Comparison of ENCODE assay signal across 19 cellular contexts in the genomic region with DNA sequence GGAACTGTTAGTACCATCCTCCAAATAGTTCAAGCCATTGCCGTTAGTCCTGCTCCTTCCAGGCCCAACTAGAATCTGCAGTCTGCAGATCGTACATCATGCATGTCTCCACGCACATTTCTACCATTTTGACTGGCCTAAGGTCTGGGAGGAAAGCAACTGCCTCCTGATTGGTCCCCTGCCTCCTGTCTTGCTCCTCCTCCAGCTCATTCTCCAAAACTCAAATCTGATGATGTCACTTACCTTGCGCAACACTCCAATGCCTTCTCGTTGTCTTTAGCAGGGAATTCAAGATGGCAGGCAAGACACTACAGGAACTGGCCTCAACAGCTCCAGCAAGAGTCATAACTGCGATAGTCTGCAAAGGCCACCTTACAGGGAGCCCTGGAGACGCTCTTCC. TPM values are rescaled to one million over a fixed set of nuclear protein-coding genes. Genes with fewer than 3 reads are reported as not detected.
A peak's percentile ranks its signal among the peaks of the same experiment; 100 is the strongest.
DNase-seq lines count a peak whose midpoint lies in the region; ATAC-seq, FAIRE-seq and TF ChIP-seq lines count a peak whose summit lies in the region.
"Had no signal": no experiment of that assay in that cellular context is flagged by ENCODE, and none has a peak within 500 bp of the region (broad histone marks: within the 10 kb centered on the region; RNA-seq: fewer than 3 reads in every experiment).

No MANE protein-coding gene starts in this region.

- H3K27me3 ChIP-seq in DND-41 (ENCODE audit: insufficient read depth, low read length, poor library complexity), result no peaks in the 10 kb centered on the region
- H3K27me3 ChIP-seq: stomach, upper lobe of left lung had no signal

- H2AFZ ChIP-seq in DND-41 (ENCODE audit: low read depth, low read length), result peak overlapping the region; percentile 54; the same call in 1 of the 2 replicates

- no peak overlapping the region for H3K4me3 ChIP-seq in DND-41 (ENCODE audit: low read depth in 1 of 2, low read length in 2 of 2)
- no peak overlapping the region for H3K4me3 ChIP-seq in kidney (ENCODE audit: low read length in 2 of 2)
- H3K4me3 ChIP-seq: stomach, upper lobe of left lung had no signal

- in situ Hi-C loops in G401 (cut with HindIII; ENCODE audit: low sequenced_read_pairs), result no loop called here

- H3K9me3 ChIP-seq in DND-41 (ENCODE audit: insufficient read depth, low read length, severe bottlenecking) (no peaks in the 10 kb centered on the region), kidney (ENCODE audit: control insufficient read depth in 1 of 2, low read length in 2 of 2) (no peaks in the 10 kb centered on the region)
- H3K9me3 ChIP-seq: stomach, upper lobe of left lung had no signal

- no peaks in the 10 kb centered on the region for H3K79me2 ChIP-seq in DND-41 (ENCODE audit: insufficient read depth, low read length)

- intact Hi-C loops in kidney (cut with DNase I), result no loop called here

- no peaks in the 10 kb centered on the region for H3K4me1 ChIP-seq in DND-41 (ENCODE audit: insufficient read depth, low read length)
- H3K4me1 ChIP-seq in kidney (ENCODE audit: control insufficient read depth in 1 of 2, insufficient read depth in 1 of 2, low read depth in 1 of 2, low read length in 2 of 2), result no peaks in the 10 kb centered on the region
- H3K4me1 ChIP-seq: stomach, upper lobe of left lung had no signal

- H3K9ac ChIP-seq in DND-41 (ENCODE audit: low read depth, low read length), result no peak overlapping the region
- no peak overlapping the region for H3K9ac ChIP-seq in kidney (ENCODE audit: low read length in 2 of 2)

- no peak for FAIRE-seq in kidney (lab: Jason Lieb, UNC)

- no peak overlapping the region for H3K4me2 ChIP-seq in DND-41 (ENCODE audit: insufficient read depth, low read length)

- no peak for ATAC-seq in DND-41 (ENCODE audit: insufficient read depth, low read depth)
- ATAC-seq: natural killer cell had no signal

- H3K36me3 ChIP-seq in DND-41 (ENCODE audit: insufficient read depth, low read length), result no peaks in the 10 kb centered on the region
- no peaks in the 10 kb centered on the region for H3K36me3 ChIP-seq in kidney (ENCODE audit: control insufficient read depth in 1 of 2, insufficient read depth in 2 of 2, low read length in 2 of 2)
- H3K36me3 ChIP-seq: stomach, upper lobe of left lung had no signal

- TF ChIP-seq CTCF in DND-41 (IDR thresholded peaks at IDR 0.05; ENCODE audit: borderline replicate concordance, extremely low read depth, low read length, poor library complexity, severe bottlenecking) (no peak), kidney (IDR thresholded peaks at IDR 0.05; ENCODE audit: borderline replicate concordance, extremely low read depth, insufficient read depth) (no peak)

- no peak overlapping the region for H3K27ac ChIP-seq in DND-41 (ENCODE audit: low read length)
- H3K27ac ChIP-seq in kidney (ENCODE audit: low read depth in 2 of 2, low read length in 2 of 2), result no peak overlapping the region
- H3K27ac ChIP-seq: stomach, upper lobe of left lung had no signal

- no peaks in the 10 kb centered on the region for H4K20me1 ChIP-seq in DND-41 (ENCODE audit: insufficient read depth, low read length)

- no peak for DNase-seq in DND-41
- DNase-seq in NCI-H226, result peak; percentile 16
- peak; percentile 11 for DNase-seq in kidney
- no peak for DNase-seq in NCI-H187 (lab: John Stamatoyannopoulos, UW)
- no peak for DNase-seq in G401 (ENCODE audit: low spot score)
- DNase-seq in DMS153 treated with DMSO at 0.1 percent for 48 hours (lab: John Stamatoyannopoulos, UW; ENCODE audit: unreplicated experiment), result no peak
- DNase-seq: activated CD4-positive, alpha-beta T cell treated with anti-CD3 and anti-CD28 coated beads for 48 hours; activated naive CD4-positive, alpha-beta T cell treated with anti-CD3 and anti-CD28 coated beads, Interleukin-2, amount 50 U/mL, for 16 hours; CD4-positive, CD25-positive, alpha-beta regulatory T cell; DMS153; islet precursor cell; mammary epithelial cell; natural killer cell; NCI-H2081; NCI-H510A; stimulated activated CD4-positive, alpha-beta T cell treated with anti-CD3 and anti-CD28 coated beads, Interleukin-2, amount 100 ng/mL, for 24 hours; stomach; upper lobe of left lung had no signal

RNA-seq across cellular contexts. Expression of a gene that starts 9.7 kb away (rescaled TPM):
- total RNA-seq in kidney, result 0.72 TPM
- 0.99 TPM for polyA plus RNA-seq in kidney (ENCODE audit: insufficient read depth, low read depth, low replicate concordance)
- total RNA-seq in G401 (2014; rRNA removed; shearing (Covaris generic)), result not detected in 2 replicates
- total RNA-seq: CD4-positive, CD25-positive, alpha-beta regulatory T cell had no signal
- polyA plus RNA-seq: CD4-positive, CD25-positive, alpha-beta regulatory T cell had no signal

RNA-seq across cellular contexts. Expression of a gene that starts 12.3 kb away (rescaled TPM):
- total RNA-seq in kidney, result 35.7 TPM
- 31.5 TPM for polyA plus RNA-seq in kidney (ENCODE audit: insufficient read depth, low read depth, low replicate concordance)
- total RNA-seq in G401 (2014; rRNA removed; shearing (Covaris generic)), result 21.9 and 23.4 TPM in 2 replicates

RNA-seq across cellular contexts. Expression of a gene that starts 23.7 kb away (rescaled TPM):
- total RNA-seq in kidney, result not detected
- polyA plus RNA-seq in kidney (ENCODE audit: insufficient read depth, low read depth, low replicate concordance), result not detected
- total RNA-seq in G401 (2014; rRNA removed; shearing (Covaris generic)), result not detected in 2 replicates
- total RNA-seq: CD4-positive, CD25-positive, alpha-beta regulatory T cell; progenitor cell of endocrine pancreas had no signal
- polyA plus RNA-seq: CD4-positive, CD25-positive, alpha-beta regulatory T cell had no signal

RNA-seq across cellular contexts. Expression of a gene that starts 34.0 kb away (rescaled TPM):
- 0.22 TPM for total RNA-seq in kidney
- polyA plus RNA-seq in kidney (ENCODE audit: insufficient read depth, low read depth, low replicate concordance), result not detected
- 0.49 and 0.54 TPM in 2 replicates for total RNA-seq in G401 (2014; rRNA removed; shearing (Covaris generic))

RNA-seq across cellular contexts. Expression of a gene that starts 37.2 kb away (rescaled TPM):
- total RNA-seq in kidney, result not detected
- polyA plus RNA-seq in kidney (ENCODE audit: insufficient read depth, low read depth, low replicate concordance), result not detected
- not detected in 2 replicates for total RNA-seq in G401 (2014; rRNA removed; shearing (Covaris generic))
- total RNA-seq: CD4-positive, CD25-positive, alpha-beta regulatory T cell had no signal
- polyA plus RNA-seq: CD4-positive, CD25-positive, alpha-beta regulatory T cell had no signal

Comparison
In these comparisons a context has a peak if more than half of its experiments do, and no peak if none do; other contexts are left out.
1. DNase-seq: peak in NCI-H226 (single experiment) and kidney (single experiment); none in DND-41 (single experiment), NCI-H187 (0 of 2), G401 (single experiment) and DMS153 treated with DMSO at 0.1 percent for 48 hours (single experiment).